Comparison of ENCODE assay signal across 8 cellular contexts in genomic region chr19:52897149-52897935, GRCh38. TPM values are rescaled to one million over a fixed set of nuclear protein-coding genes. Genes with fewer than 3 reads are reported as not detected.
DNase-seq lines count a peak whose midpoint lies in the region; ATAC-seq and TF ChIP-seq lines count a peak whose summit lies in the region.

ZNF320 (minus strand) TSS chr19:52897635; CDS start chr19:52890255, 7,380 bp downstream.

- H3K9me3 ChIP-seq in HEK293 (ENCODE audit: control insufficient read depth, insufficient read depth, low read depth, low read length) (no peaks in the 10 kb centered on the region), gastrocnemius medialis (no peaks in the 10 kb centered on the region)

- CTCF ChIA-PET in HEK293 (lab: Yijun Ruan, JAX): no interaction called here

- H3K27ac ChIP-seq in HEK293 (ENCODE audit: extremely low read depth, low read depth, low read length): no peak within 1 kb of the TSS
- peak within 1 kb of the TSS; percentile 81 to 94 (median 88) for H3K27ac ChIP-seq in gastrocnemius medialis

- DNase-seq in GF-D8 (lab: John Stamatoyannopoulos, UW) (peak; percentile 77), NCI-H1092 (lab: John Stamatoyannopoulos, UW) (peak; percentile 85), T-helper 22 cell (ENCODE audit: low read depth) (peak; percentile 77), astrocyte of the spinal cord (ENCODE audit: low read depth, low spot score) (peak; percentile 92), iPS DF 19.7 (ENCODE audit: low read depth, low spot score) (peak; percentile 77), gastrocnemius medialis (peak; percentile 85 to 93), SHP77 (lab: John Stamatoyannopoulos, UW) (no peak)

- no peaks in the 10 kb centered on the region for H3K27me3 ChIP-seq in gastrocnemius medialis

- H3K4me1 ChIP-seq in HEK293 (ENCODE audit: control insufficient read depth, insufficient read depth, low read length): no peaks in the 10 kb centered on the region
- H3K4me1 ChIP-seq in gastrocnemius medialis: peaks cover 8 to 14% of the 10 kb centered on the region in 2 donors

- in situ Hi-C loops in astrocyte of the spinal cord (cut with HindIII; ENCODE audit: low sequenced_read_pairs): no loop called here
- in situ Hi-C loops in gastrocnemius medialis (cut with MboI; ENCODE audit: low sequenced_read_pairs in 4 of 4): no loop called here

- H3K36me3 ChIP-seq in HEK293 (ENCODE audit: control insufficient read depth in 2 of 2, insufficient read depth in 1 of 2, low read length in 2 of 2) (no peaks in the 10 kb centered on the region), gastrocnemius medialis (peaks cover 0 to 7% of the 10 kb centered on the region in 2 donors)

- TF ChIP-seq CTCF in HEK293 (tag by site-specific recombination; IDR thresholded peaks at IDR 0.05): no peak
- no peak for TF ChIP-seq CTCF in astrocyte of the spinal cord (IDR thresholded peaks at IDR 0.05; ENCODE audit: low read depth, low read length)
- TF ChIP-seq CTCF in gastrocnemius medialis (IDR thresholded peaks at IDR 0.05 in 4 of 5, conservative IDR thresholded peaks at IDR 0.05 in 1 of 5): no peak

- peak; percentile 53 to 57 for TF ChIP-seq POLR2A in gastrocnemius medialis (IDR thresholded peaks at IDR 0.05)

- POLR2A ChIA-PET in HEK293 (lab: Yijun Ruan, JAX): no interaction called here

- H3K4me3 ChIP-seq in HEK293 (ENCODE audit: low read depth, low read length) (peak within 1 kb of the TSS; percentile 50), astrocyte of the spinal cord (ENCODE audit: low read depth, low read length) (peak within 1 kb of the TSS; percentile 95), gastrocnemius medialis (peak within 1 kb of the TSS; percentile 66 to 96 (median 85))

- peak; percentile 99 for ATAC-seq in gastrocnemius medialis

- intact Hi-C loops in gastrocnemius medialis (cut with DNase I; ENCODE audit: low total_unique reads): loop anchor here (1.0 to 5.0 kb wide), 4 partner anchors 26 to 495 kb away; partner anchors contain the start of genes ZNF468, ZNF611 and ZNF888

TF ChIP-seq in HEK293, 187 proteins besides CTCF, POLR2A, EP300 and RAD21 (continues in another document):
- TF ChIP-seq, protein P1, sequence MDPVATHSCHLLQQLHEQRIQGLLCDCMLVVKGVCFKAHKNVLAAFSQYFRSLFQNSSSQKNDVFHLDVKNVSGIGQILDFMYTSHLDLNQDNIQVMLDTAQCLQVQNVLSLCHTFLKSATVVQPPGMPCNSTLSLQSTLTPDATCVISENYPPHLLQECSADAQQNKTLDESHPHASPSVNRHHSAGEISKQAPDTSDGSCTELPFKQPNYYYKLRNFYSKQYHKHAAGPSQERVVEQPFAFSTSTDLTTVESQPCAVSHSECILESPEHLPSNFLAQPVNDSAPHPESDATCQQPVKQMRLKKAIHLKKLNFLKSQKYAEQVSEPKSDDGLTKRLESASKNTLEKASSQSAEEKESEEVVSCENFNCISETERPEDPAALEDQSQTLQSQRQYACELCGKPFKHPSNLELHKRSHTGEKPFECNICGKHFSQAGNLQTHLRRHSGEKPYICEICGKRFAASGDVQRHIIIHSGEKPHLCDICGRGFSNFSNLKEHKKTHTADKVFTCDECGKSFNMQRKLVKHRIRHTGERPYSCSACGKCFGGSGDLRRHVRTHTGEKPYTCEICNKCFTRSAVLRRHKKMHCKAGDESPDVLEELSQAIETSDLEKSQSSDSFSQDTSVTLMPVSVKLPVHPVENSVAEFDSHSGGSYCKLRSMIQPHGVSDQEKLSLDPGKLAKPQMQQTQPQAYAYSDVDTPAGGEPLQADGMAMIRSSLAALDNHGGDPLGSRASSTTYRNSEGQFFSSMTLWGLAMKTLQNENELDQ (tag by site-specific recombination; IDR thresholded peaks at IDR 0.05; ENCODE audit: low read depth): no peak
- TF ChIP-seq ZNF416 (tag by site-specific recombination; IDR thresholded peaks at IDR 0.05): no peak
- no peak for TF ChIP-seq ZNF211 (tag by site-specific recombination; IDR thresholded peaks at IDR 0.05; ENCODE audit: low read depth)
- no peak for TF ChIP-seq OVOL3 (tag by site-specific recombination; IDR thresholded peaks at IDR 0.05)
- peak; percentile 34; the same call in 1 of the 2 replicates for TF ChIP-seq ZBTB20 (tag by site-specific recombination; IDR thresholded peaks at IDR 0.05)
- TF ChIP-seq ZSCAN30 (tag by site-specific recombination; IDR thresholded peaks at IDR 0.05): no peak
- no peak for TF ChIP-seq ZNF121 (tag by site-specific recombination; IDR thresholded peaks at IDR 0.05)
- TF ChIP-seq MEIS1 (CRISPR knock-in tag; IDR thresholded peaks at IDR 0.05; ENCODE audit: borderline replicate concordance): no peak
- no peak for TF ChIP-seq SP7 (tag by site-specific recombination; IDR thresholded peaks at IDR 0.05)
- no peak for TF ChIP-seq ZNF707 (tag by site-specific recombination; IDR thresholded peaks at IDR 0.05)
- TF ChIP-seq PRDM4 (tag by site-specific recombination; IDR thresholded peaks at IDR 0.05): no peak
- no peak for TF ChIP-seq ZNF837 (tag by site-specific recombination; IDR thresholded peaks at IDR 0.05)
- TF ChIP-seq ZNF10 (tag by site-specific recombination; IDR thresholded peaks at IDR 0.05): no peak
- TF ChIP-seq SP3 (tag by site-specific recombination; IDR thresholded peaks at IDR 0.05): peak; percentile 40; the same call in 1 of the 2 replicates
- TF ChIP-seq ZNF518A (tag by site-specific recombination; conservative IDR thresholded peaks at IDR 0.05; ENCODE audit: low read depth): peak; percentile 75
- no peak for TF ChIP-seq SCRT2 (tag by site-specific recombination; IDR thresholded peaks at IDR 0.05)
- TF ChIP-seq ZNF23 (tag by site-specific recombination; IDR thresholded peaks at IDR 0.05; ENCODE audit: borderline replicate concordance): no peak
- TF ChIP-seq ZNF366 (tag by site-specific recombination; conservative IDR thresholded peaks at IDR 0.05): no peak
- no peak for TF ChIP-seq ZNF76 (tag by site-specific recombination; IDR thresholded peaks at IDR 0.05; ENCODE audit: borderline replicate concordance, low read depth)

RNA-seq across cellular contexts. Expression of gene ZNF320, which starts in this region (rescaled TPM):
- total RNA-seq in gastrocnemius medialis: 1 to 10 TPM in 3 of 4 donors, not detected in 1; 1.3 to 2.7 (median 2.5) TPM

Comparison
In these comparisons a context has a peak if more than half of its experiments do, and no peak if none do; other contexts are left out.
1. DNase-seq: peak in GF-D8 (single experiment), NCI-H1092 (single experiment), T-helper 22 cell (single experiment), astrocyte of the spinal cord (single experiment), iPS DF 19.7 (single experiment) and gastrocnemius medialis (2 of 2); none in SHP77 (0 of 2).
2. Peak in every context shown above with its lines, with median percentiles within 50 percentile points of each other: H3K4me3 ChIP-seq.